Comparison of ENCODE assay signal across 39 cellular contexts in genomic region chrX:37967714-37968113, GRCh38. TPM values are rescaled to one million over a fixed set of nuclear protein-coding genes. Genes with fewer than 3 reads are reported as not detected.
"Had no signal": no experiment of that assay in that cellular context is flagged by ENCODE, and none has a peak within 500 bp of the region (broad histone marks: within the 10 kb centered on the region; RNA-seq: fewer than 3 reads in every experiment).

No MANE protein-coding gene starts in this region.

- H3K9me3 Mint-ChIP-seq: activated CD4-positive, alpha-beta memory T cell treated with anti-CD3 and anti-CD28 coated beads for 36 hours; activated CD4-positive, alpha-beta T cell treated with anti-CD3 and anti-CD28 coated beads, Interleukin-2, amount 10 ng/mL, durations not matched to agents 24 days and 14 days; activated T-helper 1 cell treated with anti-CD3 and anti-CD28 coated beads, Interleukin-12 subunit alpha, Interleukin-12 subunit beta, Interleukin-2, Interleukin-4 antibody, amounts not matched to agents 30 ng/mL and 10 ng/mL and 1 ng/mL, durations not matched to agents 14 hours and 24 hours and 36 hours; T-helper 2 cell treated with Interferon-gamma antibody and Interleukin-4, amounts not matched to agents 5 μg/mL and 100 μg/mL, for 36 hours had no signal

- H3K27me3 Mint-ChIP-seq: activated CD4-positive, alpha-beta memory T cell treated with anti-CD3 and anti-CD28 coated beads for 36 hours; activated CD4-positive, alpha-beta T cell treated with anti-CD3 and anti-CD28 coated beads, Interleukin-2, amount 10 ng/mL, durations not matched to agents 24 days and 14 days; activated T-helper 17 cell treated with anti-CD3 and anti-CD28 coated beads, Interleukin-2, amount 50 U/mL, for 72 hours; brain had no signal

- ATAC-seq: activated CD8-positive, alpha-beta T cell treated with anti-CD3 and anti-CD28 coated beads for 36 hours; activated naive CD4-positive, alpha-beta T cell treated with anti-CD3 and anti-CD28 coated beads, Interleukin-2, amount 50 U/mL, for 72 hours; activated T-cell treated with anti-CD3 and anti-CD28 coated beads, Interleukin-2, amount 50 U/mL, for 4 hours; activated T-cell treated with anti-CD3 and anti-CD28 coated beads, Interleukin-2, amount 50 U/mL, for 72 hours; activated T-helper 17 cell treated with anti-CD3 and anti-CD28 coated beads, Interleukin-2, amount 50 U/mL, for 72 hours had no signal

- H3K36me3 Mint-ChIP-seq: activated CD4-positive, alpha-beta memory T cell treated with anti-CD3 and anti-CD28 coated beads for 36 hours; activated naive CD8-positive, alpha-beta T cell treated with anti-CD3 and anti-CD28 coated beads for 36 hours; brain had no signal

- H3K27ac ChIP-seq: adrenal gland, cardiac muscle cell, VCaP had no signal

- FAIRE-seq: bronchial epithelial cell, TTC549 had no signal

- H3K36me3 ChIP-seq: adrenal gland, cardiac muscle cell had no signal

- H3K27me3 ChIP-seq: cardiac muscle cell had no signal

- H3K4me1 Mint-ChIP-seq: activated B cell treated with CpG ODN at 0.5 μM for 24 hours; activated CD4-positive, alpha-beta T cell treated with anti-CD3 and anti-CD28 coated beads, Interleukin-2, amount 10 ng/mL, durations not matched to agents 24 days and 14 days; activated naive CD8-positive, alpha-beta T cell treated with anti-CD3 and anti-CD28 coated beads for 36 hours; activated T-helper 17 cell treated with anti-CD3 and anti-CD28 coated beads, Interleukin-2, amount 50 U/mL, for 72 hours; brain; central memory CD8-positive, alpha-beta T cell had no signal

- H3K27ac Mint-ChIP-seq: activated B cell treated with CpG ODN at 0.5 μM for 24 hours; activated CD4-positive, alpha-beta memory T cell treated with anti-CD3 and anti-CD28 coated beads for 36 hours; activated CD4-positive, alpha-beta T cell treated with anti-CD3 and anti-CD28 coated beads, Interleukin-2, amount 10 ng/mL, durations not matched to agents 24 days and 14 days; activated CD8-positive, alpha-beta T cell treated with anti-CD3 and anti-CD28 coated beads for 36 hours; activated naive CD4-positive, alpha-beta T cell treated with anti-CD3 and anti-CD28 coated beads for 36 hours; activated naive CD4-positive, alpha-beta T cell treated with anti-CD3 and anti-CD28 coated beads, Interleukin-2, amount 50 U/mL, for 72 hours; activated naive CD8-positive, alpha-beta T cell treated with anti-CD3 and anti-CD28 coated beads for 36 hours; activated T-cell treated with anti-CD3 and anti-CD28 coated beads, Interleukin-2, amount 50 U/mL, for 72 hours; activated T-helper 1 cell treated with anti-CD3 and anti-CD28 coated beads, Interleukin-12 subunit alpha, Interleukin-12 subunit beta, Interleukin-2, Interleukin-4 antibody, amounts not matched to agents 30 ng/mL and 10 ng/mL and 1 ng/mL, durations not matched to agents 14 hours and 24 hours and 36 hours; activated T-helper 17 cell treated with anti-CD3 and anti-CD28 coated beads, Interleukin-2, amount 50 U/mL, for 72 hours; brain; T-helper 1 cell treated with Interleukin-12 subunit alpha and Interleukin-12 subunit beta and Interleukin-4 antibody, amounts not matched to agents 30 μg/mL and 1 μg/mL, for 36 hours; T-helper 2 cell treated with Interferon-gamma antibody and Interleukin-4, amounts not matched to agents 5 μg/mL and 100 μg/mL, for 36 hours had no signal

- H3K4me3 Mint-ChIP-seq: activated B cell treated with CpG ODN at 0.5 μM for 24 hours; activated CD4-positive, alpha-beta memory T cell treated with anti-CD3 and anti-CD28 coated beads for 36 hours; activated CD4-positive, alpha-beta T cell treated with anti-CD3 and anti-CD28 coated beads, Interleukin-2, amount 10 ng/mL, durations not matched to agents 24 days and 14 days; activated CD8-positive, alpha-beta T cell treated with anti-CD3 and anti-CD28 coated beads for 36 hours; activated naive CD4-positive, alpha-beta T cell treated with anti-CD3 and anti-CD28 coated beads for 36 hours; activated naive CD8-positive, alpha-beta T cell treated with anti-CD3 and anti-CD28 coated beads for 36 hours; activated T-cell treated with anti-CD3 and anti-CD28 coated beads, Interleukin-2, amount 50 U/mL, for 4 hours; activated T-cell treated with anti-CD3 and anti-CD28 coated beads, Interleukin-2, amount 50 U/mL, for 72 hours; activated T-helper 1 cell treated with anti-CD3 and anti-CD28 coated beads, Interleukin-12 subunit alpha, Interleukin-12 subunit beta, Interleukin-2, Interleukin-4 antibody, amounts not matched to agents 30 ng/mL and 10 ng/mL and 1 ng/mL, durations not matched to agents 14 hours and 24 hours and 36 hours; activated T-helper 17 cell treated with anti-CD3 and anti-CD28 coated beads, Interleukin-2, amount 50 U/mL, for 72 hours; brain; central memory CD8-positive, alpha-beta T cell; T-helper 1 cell treated with Interleukin-12 subunit alpha and Interleukin-12 subunit beta and Interleukin-4 antibody, amounts not matched to agents 30 μg/mL and 1 μg/mL, for 36 hours; T-helper 2 cell treated with Interferon-gamma antibody and Interleukin-4, amounts not matched to agents 5 μg/mL and 100 μg/mL, for 36 hours had no signal

- H3K4me1 ChIP-seq: adrenal gland had no signal

- H3K4me3 ChIP-seq: adrenal gland, cardiac muscle cell had no signal

- DNase-seq: activated B cell treated with CpG ODN at 0.5 μM for 24 hours; activated CD4-positive, alpha-beta memory T cell treated with anti-CD3 and anti-CD28 coated beads for 36 hours; activated CD4-positive, alpha-beta T cell treated with anti-CD3 and anti-CD28 coated beads for 4 hours; activated CD4-positive, alpha-beta T cell treated with anti-CD3 and anti-CD28 coated beads, Interleukin-2, amount 10 ng/mL, durations not matched to agents 24 days and 14 days; activated CD4-positive, alpha-beta T cell treated with anti-CD3 and anti-CD28 coated beads, Interleukin-2, amount 50 U/mL, for 1 hour; activated CD4-positive, alpha-beta T cell treated with anti-CD3 and anti-CD28 coated beads, Interleukin-2, amount 50 U/mL, for 4 hours; activated CD4-positive, CD25-positive, alpha-beta regulatory T cell treated with anti-CD3 and anti-CD28 coated beads, Interleukin-2, amount 50 U/mL, for 72 hours; activated CD8-positive, alpha-beta memory T cell treated with anti-CD3 and anti-CD28 coated beads, Interleukin-2, amount 50 U/mL, for 4 hours; activated CD8-positive, alpha-beta T cell treated with anti-CD3 and anti-CD28 coated beads for 36 hours; activated effector memory CD4-positive, alpha-beta T cell treated with anti-CD3 and anti-CD28 coated beads, Interleukin-2, amount 50 U/mL, for 16 hours; activated gamma-delta T cell treated with Interleukin-2 at 50 U/mL for 16 hours; activated naive CD4-positive, alpha-beta T cell; activated naive CD4-positive, alpha-beta T cell treated with anti-CD3 and anti-CD28 coated beads for 36 hours; activated naive CD4-positive, alpha-beta T cell treated with anti-CD3 and anti-CD28 coated beads, Interleukin-2, amount 50 U/mL, for 16 hours; activated naive CD8-positive, alpha-beta T cell treated with anti-CD3 and anti-CD28 coated beads for 36 hours; activated T-cell treated with anti-CD3 and anti-CD28 coated beads for 4 hours; activated T-cell treated with anti-CD3 and anti-CD28 coated beads, Interleukin-2, amount 50 U/mL, for 1 hour; activated T-cell treated with anti-CD3 and anti-CD28 coated beads, Interleukin-2, amount 50 U/mL, for 4 hours; activated T-cell treated with anti-CD3 and anti-CD28 coated beads, Interleukin-2, amount 50 U/mL, for 72 hours; adrenal gland; amniotic stem cell; aorta; caudate nucleus; cerebellar nuclear complex; T-helper 1 cell; T-helper 2 cell; T-helper 9 cell had no signal

RNA-seq across cellular contexts. Expression of gene SYTL5, which starts 38.6 kb away (rescaled TPM):
- total RNA-seq: activated B cell treated with CpG ODN at 0.5 μM for 24 hours; activated CD4-positive, alpha-beta T cell treated with anti-CD3 and anti-CD28 coated beads, Interleukin-2, amount 10 ng/mL, durations not matched to agents 24 days and 14 days; activated CD8-positive, alpha-beta memory T cell treated with anti-CD3 and anti-CD28 coated beads for 36 hours; activated CD8-positive, alpha-beta T cell treated with anti-CD3 and anti-CD28 coated beads for 36 hours; activated naive CD4-positive, alpha-beta T cell treated with anti-CD3 and anti-CD28 coated beads for 36 hours; activated naive CD4-positive, alpha-beta T cell treated with anti-CD3 and anti-CD28 coated beads, Interleukin-2, amount 50 U/mL, for 72 hours; activated naive CD8-positive, alpha-beta T cell treated with anti-CD3 and anti-CD28 coated beads for 36 hours; activated T-cell treated with anti-CD3 and anti-CD28 coated beads, Interleukin-2, amount 50 U/mL, for 72 hours; activated T-helper 1 cell treated with anti-CD3 and anti-CD28 coated beads, Interleukin-12 subunit alpha, Interleukin-12 subunit beta, Interleukin-2, Interleukin-4 antibody, amounts not matched to agents 30 ng/mL and 10 ng/mL and 1 ng/mL, durations not matched to agents 14 hours and 24 hours and 36 hours; aorta had no signal
